Comparison of ENCODE assay signal across 14 cellular contexts in the genomic region with DNA sequence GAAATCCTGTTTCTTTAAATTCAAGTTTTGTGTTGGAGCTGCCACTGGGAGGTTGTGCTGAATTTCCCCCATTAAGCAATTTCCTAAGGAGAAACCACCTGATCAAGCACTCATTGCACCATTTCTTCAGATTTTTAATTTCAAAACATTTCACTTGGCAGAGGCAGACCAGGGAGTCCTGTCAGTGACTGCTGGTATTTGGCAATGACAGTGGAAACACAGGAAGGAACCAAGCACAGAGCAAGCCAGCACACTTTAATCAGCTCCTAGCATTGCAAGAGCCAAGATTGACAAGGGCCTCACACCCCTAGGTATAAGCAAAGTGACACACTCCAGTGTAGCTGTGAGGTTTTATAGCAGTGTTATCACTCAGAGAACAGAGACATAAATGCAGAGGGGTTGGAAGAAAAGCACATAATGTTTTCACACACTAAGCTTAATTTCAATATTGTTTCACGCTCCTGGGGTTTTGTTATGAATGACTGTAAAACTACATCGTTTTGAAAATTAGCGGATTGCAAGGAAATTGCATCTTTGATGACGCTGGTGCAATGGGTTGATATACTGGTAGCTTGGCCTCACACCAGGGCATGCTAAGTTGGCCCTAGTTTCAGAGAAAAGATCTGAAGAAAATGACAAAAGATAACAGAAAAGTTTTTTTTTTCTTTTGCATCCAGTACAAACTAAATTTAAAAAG.
A peak's percentile ranks its signal among the peaks of the same experiment; 100 is the strongest.
DNase-seq lines count a peak whose midpoint lies in the region; ATAC-seq and TF ChIP-seq lines count a peak whose summit lies in the region.
"Had no signal": no experiment of that assay in that cellular context is flagged by ENCODE, and none has a peak within 500 bp of the region (broad histone marks: within the 10 kb centered on the region; RNA-seq: fewer than 3 reads in every experiment).

No MANE protein-coding gene starts in this region.

- no peaks in the 10 kb centered on the region for H3K27me3 Mint-ChIP-seq in activated naive CD4-positive, alpha-beta T cell treated with anti-CD3 and anti-CD28 coated beads for 36 hours (ENCODE audit: low read depth)
- H3K27me3 Mint-ChIP-seq: activated B cell treated with CpG ODN at 0.5 μM for 24 hours, IgD-negative memory B cell had no signal

- H3K27ac Mint-ChIP-seq in activated naive CD4-positive, alpha-beta T cell treated with anti-CD3 and anti-CD28 coated beads for 36 hours: no peak overlapping the region
- H3K27ac Mint-ChIP-seq: activated B cell treated with CpG ODN at 0.5 μM for 24 hours, IgD-negative memory B cell had no signal

- no peak overlapping the region for H3K27ac ChIP-seq in brain microvascular endothelial cell
- no peak overlapping the region for H3K27ac ChIP-seq in right cardiac atrium (ENCODE audit: low read length)
- H3K27ac ChIP-seq in aorta (ENCODE audit: low read depth in 1 of 2, low read length in 2 of 2): no peak overlapping the region

- no peaks in the 10 kb centered on the region for H3K4me1 Mint-ChIP-seq in activated naive CD4-positive, alpha-beta T cell treated with anti-CD3 and anti-CD28 coated beads for 36 hours (ENCODE audit: low read depth)
- H3K4me1 Mint-ChIP-seq: activated B cell treated with CpG ODN at 0.5 μM for 24 hours, IgD-negative memory B cell had no signal

- no peaks in the 10 kb centered on the region for H3K36me3 Mint-ChIP-seq in activated naive CD4-positive, alpha-beta T cell treated with anti-CD3 and anti-CD28 coated beads for 36 hours (ENCODE audit: low read depth)
- H3K36me3 Mint-ChIP-seq: IgD-negative memory B cell had no signal

- in situ Hi-C loops in brain microvascular endothelial cell (cut with HindIII; ENCODE audit: low pct_ligation_motif_present, low sequenced_read_pairs): no loop called here

- H3K4me3 ChIP-seq in brain microvascular endothelial cell (ENCODE audit: low read depth, low read length) (no peak overlapping the region), right cardiac atrium (ENCODE audit: low read length) (no peak overlapping the region), aorta (ENCODE audit: low read length in 2 of 2) (no peak overlapping the region)

- no peaks in the 10 kb centered on the region for H3K27me3 ChIP-seq in brain microvascular endothelial cell (replicated peaks)
- H3K27me3 ChIP-seq in right cardiac atrium (ENCODE audit: control insufficient read depth, insufficient read depth): no peaks in the 10 kb centered on the region
- no peaks in the 10 kb centered on the region for H3K27me3 ChIP-seq in aorta (ENCODE audit: control insufficient read depth in 1 of 2, insufficient read depth in 2 of 2, low read length in 1 of 2)

- 36% methylated on average over 4 of the region's 4 CpGs for WGBS in right cardiac atrium
- 35 to 38% methylated on average over 4 of the region's 4 CpGs for WGBS in aorta, 2 donors

- intact Hi-C loops in Right ventricle myocardium superior (cut with DNase I) (no loop called here), cardiac septum (cut with DNase I) (no loop called here), right cardiac atrium (cut with DNase I) (no loop called here), aorta (cut with DNase I) (no loop called here)
- intact Hi-C loops in activated naive CD4-positive, alpha-beta T cell treated with anti-CD3 and anti-CD28 coated beads for 36 hours (cut with micrococcal nuclease): no loop called here

- no peak overlapping the region for H3K4me3 Mint-ChIP-seq in activated naive CD4-positive, alpha-beta T cell treated with anti-CD3 and anti-CD28 coated beads for 36 hours
- H3K4me3 Mint-ChIP-seq: activated B cell treated with CpG ODN at 0.5 μM for 24 hours, IgD-negative memory B cell had no signal

- ATAC-seq in Right ventricle myocardium superior (ENCODE audit: poor library complexity): peak; percentile 94
- ATAC-seq in right cardiac atrium: peak; percentile 100
- peak; percentile 77 for ATAC-seq in aorta (ENCODE audit: low FRiP score)

- H3K36me3 ChIP-seq in brain microvascular endothelial cell (replicated peaks) (no peaks in the 10 kb centered on the region), aorta (ENCODE audit: control insufficient read depth in 1 of 2, insufficient read depth in 2 of 2, low read length in 1 of 2) (no peaks in the 10 kb centered on the region)

- no peak for TF ChIP-seq CTCF in brain microvascular endothelial cell (IDR thresholded peaks at IDR 0.05; ENCODE audit: low read depth, low read length, missing control alignments)

- DNase-seq in Right ventricle myocardium superior (no peak), cardiac septum (ENCODE audit: low spot score) (no peak), brain microvascular endothelial cell (peak; percentile 11), right cardiac atrium (peak; percentile 29 to 54 (median 37)), aorta (no peak), NCI-H2196 treated with DMSO at 0.1 percent for 48 hours (lab: John Stamatoyannopoulos, UW; ENCODE audit: unreplicated experiment) (no peak), hepatic stellate cell (ENCODE audit: low spot score) (no peak)
- no peak for DNase-seq in activated naive CD4-positive, alpha-beta T cell treated with anti-CD3 and anti-CD28 coated beads for 36 hours
- DNase-seq: ACHN; activated B cell treated with CpG ODN at 0.5 μM for 24 hours; NCI-H2171; SHP77; stimulated activated CD4-positive, alpha-beta T cell treated with anti-CD3 and anti-CD28 coated beads, Interleukin-15, amount 100 ng/mL, for 24 hours had no signal

- peaks cover 1% of the 10 kb centered on the region for H3K9me3 Mint-ChIP-seq in activated naive CD4-positive, alpha-beta T cell treated with anti-CD3 and anti-CD28 coated beads for 36 hours

- H3K9me3 ChIP-seq in right cardiac atrium (ENCODE audit: control insufficient read depth, low read length): no peaks in the 10 kb centered on the region
- H3K9me3 ChIP-seq in aorta (ENCODE audit: control insufficient read depth, low read length): peaks cover 2% of the 10 kb centered on the region

- no peaks in the 10 kb centered on the region for H3K4me1 ChIP-seq in right cardiac atrium (ENCODE audit: control insufficient read depth, insufficient read depth, low read length)
- no peaks in the 10 kb centered on the region for H3K4me1 ChIP-seq in aorta (ENCODE audit: control insufficient read depth in 1 of 2, insufficient read depth in 2 of 2, low read length in 2 of 2)

- CTCF ChIA-PET in activated naive CD4-positive, alpha-beta T cell treated with anti-CD3 and anti-CD28 coated beads for 36 hours (lab: Charles Lee): no interaction called here

Comparison
In these comparisons a context has a peak if more than half of its experiments do, and no peak if none do; other contexts are left out.
1. DNase-seq: peak in brain microvascular endothelial cell (single experiment) and right cardiac atrium (3 of 3); none in Right ventricle myocardium superior (single experiment), cardiac septum (single experiment), aorta (0 of 2), NCI-H2196 treated with DMSO at 0.1 percent for 48 hours (single experiment), activated naive CD4-positive, alpha-beta T cell treated with anti-CD3 and anti-CD28 coated beads for 36 hours (single experiment) and hepatic stellate cell (single experiment).
2. Peak in every context shown above with its lines, with median percentiles within 50 percentile points of each other: ATAC-seq.